Comparison of ENCODE assay signal across 20 cellular contexts in genomic region chr5:91025956-91026355, GRCh38.
DNase-seq lines count a peak whose midpoint lies in the region; ATAC-seq, FAIRE-seq and TF ChIP-seq lines count a peak whose summit lies in the region.
"Had no signal": no experiment of that assay in that cellular context is flagged by ENCODE, and none has a peak within 500 bp of the region (broad histone marks: within the 10 kb centered on the region; RNA-seq: fewer than 3 reads in every experiment).

No MANE protein-coding gene starts in this region.

- TF ChIP-seq CTCF in D721Med (IDR thresholded peaks at IDR 0.05; ENCODE audit: insufficient read depth, missing control alignments) (no peak), hepatocyte (IDR thresholded peaks at IDR 0.05; ENCODE audit: poor library complexity) (no peak), right lobe of liver (IDR thresholded peaks at IDR 0.05) (no peak)

- no peak overlapping the region for H3K27ac Mint-ChIP-seq in immature natural killer cell
- H3K27ac Mint-ChIP-seq: B cell; CD4-positive, CD25-positive, alpha-beta regulatory T cell; GM23338 had no signal

- intact Hi-C loops in right lobe of liver (cut with DNase I), result no loop called here
- intact Hi-C loops in left cardiac atrium (cut with DNase I), result no loop called here

- H3K36me3 Mint-ChIP-seq in immature natural killer cell, result no peaks in the 10 kb centered on the region
- H3K36me3 Mint-ChIP-seq: CD4-positive, CD25-positive, alpha-beta regulatory T cell had no signal

- H3K36me3 ChIP-seq in hepatocyte (replicated peaks; ENCODE audit: insufficient read depth, low read depth) (no peaks in the 10 kb centered on the region), right lobe of liver (no peaks in the 10 kb centered on the region)
- H3K36me3 ChIP-seq: BLaER1 treated with 17β-estradiol and CSF1 and Interleukin-3, amounts not matched to agents 10 nM and 100 nM had no signal

- H3K27me3 ChIP-seq in hepatocyte (no peaks in the 10 kb centered on the region), right lobe of liver (no peaks in the 10 kb centered on the region)
- H3K27me3 ChIP-seq: BLaER1 treated with 17β-estradiol and CSF1 and Interleukin-3, amounts not matched to agents 10 nM and 100 nM had no signal

- WGBS in hepatocyte (ENCODE audit: low lambda C conversion rate, missing lambda C conversion rate), result 79% methylated on average over 2 of the region's 2 CpGs
- 100% methylated on average over 2 of the region's 2 CpGs for WGBS in right lobe of liver (ENCODE audit: insufficient coverage, low coverage, low lambda C conversion rate, missing lambda C conversion rate)

- H3K4me3 Mint-ChIP-seq in immature natural killer cell, result no peak overlapping the region
- H3K4me3 Mint-ChIP-seq: B cell; CD4-positive, CD25-positive, alpha-beta regulatory T cell; GM23338 had no signal

- H3K9me3 Mint-ChIP-seq in immature natural killer cell, result no peaks in the 10 kb centered on the region
- H3K9me3 Mint-ChIP-seq: CD4-positive, CD25-positive, alpha-beta regulatory T cell; GM23338 had no signal

- no peak overlapping the region for H3K4me3 ChIP-seq in hepatocyte
- H3K4me3 ChIP-seq in right lobe of liver, result no peak overlapping the region
- H3K4me3 ChIP-seq: BLaER1 treated with 17β-estradiol and CSF1 and Interleukin-3, amounts not matched to agents 10 nM and 100 nM; GM23338 had no signal

- no peaks in the 10 kb centered on the region for H3K4me1 Mint-ChIP-seq in immature natural killer cell
- H3K4me1 Mint-ChIP-seq: B cell; CD4-positive, CD25-positive, alpha-beta regulatory T cell had no signal

- DNase-seq in D721Med (ENCODE audit: insufficient read length, low spot score) (no peak), hepatocyte (ENCODE audit: low spot score) (no peak), right lobe of liver (no peak), left cardiac atrium (no peak), pons (ENCODE audit: low spot score) (no peak), immature natural killer cell (no peak)
- DNase-seq: 8988T; Caco-2; CD4-positive, CD25-positive, alpha-beta regulatory T cell; DMS153; DMS79; GDM1; HCEC 1CT; IMR-90 had no signal

- no peaks in the 10 kb centered on the region for H4K20me1 ChIP-seq in hepatocyte (ENCODE audit: insufficient read depth, poor library complexity, severe bottlenecking)
- H4K20me1 ChIP-seq: BLaER1 treated with 17β-estradiol and CSF1 and Interleukin-3, amounts not matched to agents 10 nM and 100 nM had no signal

- no peaks in the 10 kb centered on the region for H3K9me3 ChIP-seq in hepatocyte (ENCODE audit: low read depth)
- no peaks in the 10 kb centered on the region for H3K9me3 ChIP-seq in right lobe of liver
- H3K9me3 ChIP-seq: BLaER1 treated with 17β-estradiol and CSF1 and Interleukin-3, amounts not matched to agents 10 nM and 100 nM; Caco-2 had no signal

- ATAC-seq in right lobe of liver, result peak; percentile 40 to 55 (median 50)
- no peak for ATAC-seq in left cardiac atrium
- ATAC-seq in activated CD4-positive, CD25-positive, alpha-beta regulatory T cell treated with anti-CD3 and anti-CD28 coated beads, Interleukin-2, amount 50 U/mL, for 24 hours, result no peak
- ATAC-seq: GM23338 had no signal

- H3K27ac ChIP-seq in hepatocyte (peak overlapping the region; percentile 68), right lobe of liver (peak overlapping the region in 2 of 3 donors; percentile 32 to 53)
- H3K27ac ChIP-seq: BLaER1 treated with 17β-estradiol and CSF1 and Interleukin-3, amounts not matched to agents 10 nM and 100 nM; HL-60 had no signal

- H3K9me2 ChIP-seq in hepatocyte (replicated peaks; ENCODE audit: insufficient read depth), result no peaks in the 10 kb centered on the region

- H3K4me1 ChIP-seq in hepatocyte (ENCODE audit: insufficient read depth) (peaks cover 52% of the 10 kb centered on the region), right lobe of liver (peaks cover 0 to 55% (median 14%) of the 10 kb centered on the region in 4 donors)

- peaks cover 0 to 3% (median 1%) of the 10 kb centered on the region in 3 donors for H3K27me3 Mint-ChIP-seq in immature natural killer cell (ENCODE audit: low read depth in 3 of 3)

- peak; percentile 16 for FAIRE-seq in D721Med (lab: Jason Lieb, UNC)
- FAIRE-seq: H54 had no signal

- H3K4me2 ChIP-seq in hepatocyte, result no peak overlapping the region
- H3K4me2 ChIP-seq: BLaER1 treated with 17β-estradiol and CSF1 and Interleukin-3, amounts not matched to agents 10 nM and 100 nM; GM23338 had no signal

- no peak overlapping the region for H2AFZ ChIP-seq in hepatocyte
- H2AFZ ChIP-seq: GM23338 had no signal

- no peaks in the 10 kb centered on the region for H3K79me2 ChIP-seq in hepatocyte

- no peak for TF ChIP-seq POLR2A in right lobe of liver (IDR thresholded peaks at IDR 0.05)

Comparison
In these comparisons a context has a peak if more than half of its experiments do, and no peak if none do; other contexts are left out.
1. ATAC-seq: peak in right lobe of liver (4 of 4); none in left cardiac atrium (0 of 2) and activated CD4-positive, CD25-positive, alpha-beta regulatory T cell treated with anti-CD3 and anti-CD28 coated beads, Interleukin-2, amount 50 U/mL, for 24 hours (0 of 2).